ENCODE assay signal across 8 cellular contexts in the genomic region with DNA sequence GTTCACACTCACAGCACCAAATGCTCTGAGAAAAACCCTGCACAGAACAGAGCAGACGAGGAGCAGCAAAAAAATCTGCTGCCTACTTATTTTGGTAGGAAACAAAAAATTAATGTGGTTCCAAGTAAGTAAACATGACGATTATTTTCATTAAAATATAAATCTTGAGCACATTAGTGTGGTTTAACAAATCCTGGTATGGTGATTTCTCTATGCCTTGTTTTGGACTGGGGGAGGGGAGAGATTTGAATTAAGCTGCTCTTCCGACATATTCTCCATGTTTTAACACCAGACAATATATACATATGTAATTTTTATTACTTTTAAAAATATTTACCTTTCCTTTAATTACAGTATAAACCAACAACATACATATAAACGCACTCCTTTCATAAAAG. TPM values are rescaled to one million over a fixed set of nuclear protein-coding genes. Genes with fewer than 3 reads are reported as not detected.
DNase-seq lines count a peak whose midpoint lies in the region; ATAC-seq, FAIRE-seq and TF ChIP-seq lines count a peak whose summit lies in the region.

No MANE protein-coding gene starts in this region.

- peak overlapping the region; percentile 97 for H3K27ac Mint-ChIP-seq in activated CD4-positive, alpha-beta T cell treated with anti-CD3 and anti-CD28 coated beads, Interleukin-2, amount 10 ng/mL, durations not matched to agents 24 days and 14 days
- peak overlapping the region; percentile 97 for H3K27ac Mint-ChIP-seq in activated naive CD8-positive, alpha-beta T cell treated with anti-CD3 and anti-CD28 coated beads for 36 hours

- no peak for TF ChIP-seq POLR2A in testis (IDR thresholded peaks at IDR 0.05)
- TF ChIP-seq POLR2A in GM12892 (IDR thresholded peaks at IDR 0.05; ENCODE audit: low read depth, low read length): no peak

- ATAC-seq in GM21367 (IDR thresholded peaks at IDR 0.05; ENCODE audit: unreplicated experiment): no peak

- H3K27ac ChIP-seq in testis: peak overlapping the region; percentile 97 to 99

- H3K27me3 ChIP-seq in kidney epithelial cell (ENCODE audit: control insufficient read depth, insufficient read depth, low read length) (no peaks in the 10 kb centered on the region), testis (no peaks in the 10 kb centered on the region)

- no peaks in the 10 kb centered on the region for H3K4me1 ChIP-seq in testis

- peak overlapping the region; percentile 95 for H3K4me3 Mint-ChIP-seq in activated CD4-positive, alpha-beta T cell treated with anti-CD3 and anti-CD28 coated beads, Interleukin-2, amount 10 ng/mL, durations not matched to agents 24 days and 14 days
- H3K4me3 Mint-ChIP-seq in activated naive CD8-positive, alpha-beta T cell treated with anti-CD3 and anti-CD28 coated beads for 36 hours: peak overlapping the region; percentile 96

- H3K36me3 ChIP-seq in kidney epithelial cell (ENCODE audit: control insufficient read depth, insufficient read depth, low read length) (no peaks in the 10 kb centered on the region), testis (ENCODE audit: low read depth, missing control alignments) (no peaks in the 10 kb centered on the region)

- intact Hi-C loops in activated CD4-positive, alpha-beta T cell treated with anti-CD3 and anti-CD28 coated beads, Interleukin-2, amount 10 ng/mL, durations not matched to agents 24 days and 14 days (cut with micrococcal nuclease): loop anchor here (5.0 kb wide), 1 partner anchor 62 kb away; no protein-coding TSS in a partner anchor
- intact Hi-C loops in testis (cut with DNase I; ENCODE audit: low total_unique reads): loop anchor here (5.0 kb wide), 1 partner anchor 212 kb away; no protein-coding TSS in a partner anchor

- TF ChIP-seq CTCF in kidney epithelial cell (IDR thresholded peaks at IDR 0.05; ENCODE audit: insufficient read depth, low read length, poor library complexity, severe bottlenecking): no peak
- no peak for TF ChIP-seq CTCF in testis (IDR thresholded peaks at IDR 0.05)

- peaks cover 51% of the 10 kb centered on the region for H3K4me1 Mint-ChIP-seq in activated CD4-positive, alpha-beta T cell treated with anti-CD3 and anti-CD28 coated beads, Interleukin-2, amount 10 ng/mL, durations not matched to agents 24 days and 14 days
- H3K4me1 Mint-ChIP-seq in activated naive CD8-positive, alpha-beta T cell treated with anti-CD3 and anti-CD28 coated beads for 36 hours: peaks cover 45% of the 10 kb centered on the region

- H3K4me3 ChIP-seq in kidney epithelial cell (ENCODE audit: low read depth, low read length): peak overlapping the region; percentile 68
- H3K4me3 ChIP-seq in testis: peak overlapping the region; percentile 86 to 93

- no peak for FAIRE-seq in GM12892 (lab: Jason Lieb, UNC)

- peaks cover 33% of the 10 kb centered on the region for H3K36me3 Mint-ChIP-seq in activated CD4-positive, alpha-beta T cell treated with anti-CD3 and anti-CD28 coated beads, Interleukin-2, amount 10 ng/mL, durations not matched to agents 24 days and 14 days (ENCODE audit: low read depth)
- peaks cover 40% of the 10 kb centered on the region for H3K36me3 Mint-ChIP-seq in activated naive CD8-positive, alpha-beta T cell treated with anti-CD3 and anti-CD28 coated beads for 36 hours

- no peak for DNase-seq in activated CD4-positive, alpha-beta T cell treated with anti-CD3 and anti-CD28 coated beads, Interleukin-2, amount 10 ng/mL, durations not matched to agents 24 days and 14 days
- DNase-seq in activated CD4-positive, alpha-beta T cell treated with anti-CD3 and anti-CD28 coated beads for 4 hours: no peak
- no peak for DNase-seq in activated naive CD8-positive, alpha-beta T cell treated with anti-CD3 and anti-CD28 coated beads for 36 hours
- DNase-seq in kidney epithelial cell (ENCODE audit: low read depth): no peak
- no peak for DNase-seq in testis
- DNase-seq in stimulated activated CD4-positive, alpha-beta T cell treated with anti-CD3 and anti-CD28 coated beads, Interleukin-2, amount 100 ng/mL, for 24 hours: no peak
- DNase-seq in GM12892 (ENCODE audit: insufficient read length): no peak

- peaks cover 3% of the 10 kb centered on the region for H3K27me3 Mint-ChIP-seq in activated CD4-positive, alpha-beta T cell treated with anti-CD3 and anti-CD28 coated beads, Interleukin-2, amount 10 ng/mL, durations not matched to agents 24 days and 14 days
- H3K27me3 Mint-ChIP-seq in activated naive CD8-positive, alpha-beta T cell treated with anti-CD3 and anti-CD28 coated beads for 36 hours: no peaks in the 10 kb centered on the region

- H3K9me3 Mint-ChIP-seq in activated CD4-positive, alpha-beta T cell treated with anti-CD3 and anti-CD28 coated beads, Interleukin-2, amount 10 ng/mL, durations not matched to agents 24 days and 14 days: no peaks in the 10 kb centered on the region
- no peaks in the 10 kb centered on the region for H3K9me3 Mint-ChIP-seq in activated naive CD8-positive, alpha-beta T cell treated with anti-CD3 and anti-CD28 coated beads for 36 hours

- WGBS in testis, 2 donors: 14 to 19% methylated on average over 4 of the region's 4 CpGs

- no peaks in the 10 kb centered on the region for H3K9me3 ChIP-seq in testis

RNA-seq across cellular contexts. Expression of gene CAMK2D, which starts 1.8 kb away (rescaled TPM):
- 63.8 and 69.3 TPM in 2 replicates for total RNA-seq in activated CD4-positive, alpha-beta T cell treated with anti-CD3 and anti-CD28 coated beads, Interleukin-2, amount 10 ng/mL, durations not matched to agents 24 days and 14 days
- 10 to 100 TPM; 42.8 to 46.7 TPM for total RNA-seq in activated naive CD8-positive, alpha-beta T cell treated with anti-CD3 and anti-CD28 coated beads for 36 hours
- total RNA-seq in kidney epithelial cell (28.1 and 36.2 TPM in 2 replicates), testis (10 to 100 TPM; 72.4 to 88.1 TPM)
- 31.2 TPM for polyA plus RNA-seq in testis (ENCODE audit: insufficient read depth, low read depth, low replicate concordance)
- 10.2 TPM for polyA plus RNA-seq in GM12892 (2012; ENCODE audit: missing spikeins)
